Comparison of ENCODE assay signal across 2 cellular contexts in the genomic region with DNA sequence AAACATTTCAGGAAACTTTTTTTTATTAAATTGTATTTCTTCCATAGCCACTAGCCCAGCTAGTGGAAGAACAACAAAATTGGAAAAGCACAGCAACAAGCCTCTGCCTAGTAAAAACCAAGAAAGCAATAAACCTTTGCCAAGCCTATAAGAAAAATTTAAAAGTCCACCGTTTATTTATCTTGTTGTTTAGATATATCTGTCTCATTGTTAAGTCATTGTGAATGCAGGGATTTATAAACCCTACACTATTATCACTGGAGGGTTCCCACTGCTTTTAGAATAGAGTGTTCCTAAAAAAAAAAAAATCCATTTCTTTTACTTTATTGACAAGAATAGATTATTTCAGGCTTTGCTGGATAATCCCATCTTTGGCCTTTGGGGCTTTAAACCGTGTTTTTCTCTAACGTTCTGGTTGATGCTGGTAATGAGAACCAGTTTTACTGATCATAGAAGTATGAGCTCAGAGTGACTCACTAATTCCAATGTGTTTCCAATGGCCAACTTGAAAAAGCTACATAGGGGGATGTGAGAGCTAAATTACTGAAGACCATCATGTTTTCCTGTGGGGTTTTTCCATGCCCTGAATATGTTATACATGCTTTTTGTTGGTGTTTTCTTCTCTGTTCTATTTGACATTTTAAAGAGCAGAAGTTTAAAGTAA.
TF ChIP-seq lines count a peak whose summit lies in the region.

No MANE protein-coding gene starts in this region.

TF ChIP-seq in IMR-90, 13 proteins besides CTCF, POLR2A, EP300 and RAD21:
- TF ChIP-seq FOS (IDR thresholded peaks at IDR 0.05; ENCODE audit: low read depth, low read length) (peak; percentile 45; the same call in 1 of the 2 replicates), RFX5 (IDR thresholded peaks at IDR 0.05; ENCODE audit: low read depth, low read length) (no peak)

TF ChIP-seq in endothelial cell of umbilical vein, 7 proteins besides CTCF, POLR2A, EP300 and RAD21:
- TF ChIP-seq FOS (IDR thresholded peaks at IDR 0.05; ENCODE audit: borderline replicate concordance, insufficient read depth, low read length) = peak; percentile 12
- TF ChIP-seq POLR2AphosphoS5 (IDR thresholded peaks at IDR 0.05; ENCODE audit: insufficient read depth, low read depth, low read length) = no peak
